Comparison of ENCODE assay signal across 26 cellular contexts in the genomic region with DNA sequence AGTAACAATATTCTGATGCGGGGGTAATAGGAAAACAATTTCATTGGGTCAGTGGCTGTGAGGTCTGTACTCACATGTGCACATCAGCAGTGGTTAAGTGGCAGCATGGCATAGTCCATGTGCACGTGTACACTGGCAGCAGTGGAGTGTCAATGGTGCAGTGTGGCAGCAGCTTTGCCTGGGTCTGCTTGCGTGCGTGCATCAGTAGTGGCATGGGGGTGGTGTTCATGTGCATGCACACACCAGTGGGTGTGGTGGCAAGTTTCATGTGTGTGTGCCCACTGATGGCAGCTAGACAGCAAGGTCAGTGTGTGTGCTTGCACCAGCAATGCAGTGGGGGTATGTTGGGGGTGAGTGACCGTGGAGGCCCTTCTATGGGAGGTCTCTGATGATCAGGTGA.
"Had no signal": no experiment of that assay in that cellular context is flagged by ENCODE, and none has a peak within 500 bp of the region (broad histone marks: within the 10 kb centered on the region; RNA-seq: fewer than 3 reads in every experiment).

No MANE protein-coding gene starts in this region.

- H3K27ac ChIP-seq: epithelial cell of prostate, esophagus squamous epithelium, gastrocnemius medialis, heart right ventricle, left lung, lower lobe of right lung had no signal

- H3K36me3 ChIP-seq: esophagus squamous epithelium, gastrocnemius medialis, heart right ventricle, left lung, lower lobe of right lung had no signal

- H3K27ac Mint-ChIP-seq: dendritic cell treated with granulocyte-macrophage colony-stimulating factor and Interleukin-4, amounts not matched to agents 40 ng/mL and 50 ng/mL, for 4 days; effector memory CD8-positive, alpha-beta T cell; endodermal cell; mesothelial cell of epicardium had no signal

- H3K4me1 Mint-ChIP-seq: endodermal cell, mesothelial cell of epicardium had no signal

- DNase-seq: cerebellar nuclear complex; cortex of kidney; effector CD8-positive, alpha-beta T cell; effector memory CD8-positive, alpha-beta T cell; endodermal cell; erythroblast; esophagus squamous epithelium; foreskin fibroblast; foreskin melanocyte; gastrocnemius medialis; glutamatergic neuron; head of caudate nucleus; heart right ventricle; hippocampal formation; left cardiac atrium; left lung; left ventricle myocardium superior; lower lobe of right lung; mesenchymal stem cell had no signal

- H3K27me3 Mint-ChIP-seq: dendritic cell treated with granulocyte-macrophage colony-stimulating factor and Interleukin-4, amounts not matched to agents 40 ng/mL and 50 ng/mL, for 4 days; effector memory CD8-positive, alpha-beta T cell had no signal

- H3K9me3 ChIP-seq: esophagus squamous epithelium, left lung, lower lobe of right lung had no signal

- FAIRE-seq: endometrium, islet of Langerhans, keratinocyte had no signal

- H3K27me3 ChIP-seq: esophagus squamous epithelium, left lung had no signal

- ATAC-seq: effector memory CD8-positive, alpha-beta T cell; esophagus mucosa; gastrocnemius medialis; heart right ventricle; left cardiac atrium; left lung; left ventricle myocardium superior; lower lobe of right lung had no signal

- H3K4me3 Mint-ChIP-seq: dendritic cell treated with granulocyte-macrophage colony-stimulating factor and Interleukin-4, amounts not matched to agents 40 ng/mL and 50 ng/mL, for 4 days; effector memory CD8-positive, alpha-beta T cell; endodermal cell; mesothelial cell of epicardium had no signal

- H3K4me3 ChIP-seq: esophagus squamous epithelium, gastrocnemius medialis, heart right ventricle, left lung, lower lobe of right lung had no signal

- H3K9me3 Mint-ChIP-seq: dendritic cell treated with granulocyte-macrophage colony-stimulating factor and Interleukin-4, amounts not matched to agents 40 ng/mL and 50 ng/mL, for 4 days had no signal

- H3K4me1 ChIP-seq: esophagus squamous epithelium, gastrocnemius medialis, heart right ventricle, left lung, lower lobe of right lung had no signal
